ENCODE assay signal across 8 cellular contexts in genomic region chr2:195575879-195576391, GRCh38.
DNase-seq lines count a peak whose midpoint lies in the region; ATAC-seq, FAIRE-seq and TF ChIP-seq lines count a peak whose summit lies in the region.

No MANE protein-coding gene starts in this region.

- no peaks in the 10 kb centered on the region for H3K36me3 ChIP-seq in lung (ENCODE audit: control insufficient read depth in 2 of 2, insufficient read depth in 2 of 2, low read length in 2 of 2)

- H3K9me3 ChIP-seq in lung (ENCODE audit: control insufficient read depth in 2 of 2, insufficient read depth in 1 of 2, low read length in 1 of 2): no peaks in the 10 kb centered on the region

- POLR2A ChIA-PET in GM10248 (lab: Yijun Ruan, JAX): no interaction called here

- WGBS in lung, 2 donors: 19 to 23% methylated on average over 4 of the region's 4 CpGs

- H3K27me3 ChIP-seq in lung (ENCODE audit: control insufficient read depth, insufficient read depth): no peaks in the 10 kb centered on the region

- H3K4me3 ChIP-seq in lung: no peak overlapping the region

- TF ChIP-seq CTCF in GM10248 (IDR thresholded peaks at IDR 0.05; ENCODE audit: control extremely low read depth, extremely low read depth, low read depth, missing control alignments) (peak; percentile 49), lung (IDR thresholded peaks at IDR 0.05; ENCODE audit: control extremely low read depth, extremely low read depth) (no peak)

- peak; percentile 3 for FAIRE-seq in A204.1 (lab: Jason Lieb, UNC)

- no peak overlapping the region for H3K27ac ChIP-seq in lung (ENCODE audit: low read depth in 1 of 2, low read length in 1 of 2)

- CTCF ChIA-PET in GM10248 (lab: Yijun Ruan, JAX): interaction anchor here (0.7 to 4.0 kb wide), 10 partner anchors 9 to 491 kb away, joined by 3 to 23 read pairs (median 4); partner anchors contain the start of gene DNAH7

- ATAC-seq in HG02588 (IDR thresholded peaks at IDR 0.05; ENCODE audit: unreplicated experiment) (peak; percentile 58), lung (ENCODE audit: insufficient read depth, low FRiP score) (peak; percentile 53)

- DNase-seq in GM10248 (ENCODE audit: extremely low spot score) (peak; percentile 38), NAMALWA (ENCODE audit: low spot score) (peak; percentile 81), brain pericyte (ENCODE audit: low read depth, low spot score) (peak; percentile 31), lung (ENCODE audit: low spot score) (no peak), NK-92 (lab: John Stamatoyannopoulos, UW; ENCODE audit: unreplicated experiment) (no peak), SKM-1 (lab: John Stamatoyannopoulos, UW; ENCODE audit: unreplicated experiment) (no peak)

- H3K4me1 ChIP-seq in lung (ENCODE audit: control insufficient read depth in 2 of 2, insufficient read depth in 2 of 2, low read length in 2 of 2): no peaks in the 10 kb centered on the region

Comparison
In these comparisons a context has a peak if more than half of its experiments do, and no peak if none do; other contexts are left out.
1. DNase-seq: peak in GM10248 (single experiment), NAMALWA (single experiment) and brain pericyte (single experiment); none in lung (single experiment), NK-92 (single experiment) and SKM-1 (single experiment).